ENCODE assay signal across 14 cellular contexts in genomic region chr11:15602779-15603178, GRCh38.
DNase-seq lines count a peak whose midpoint lies in the region; ATAC-seq and TF ChIP-seq lines count a peak whose summit lies in the region.
"Had no signal": no experiment of that assay in that cellular context is flagged by ENCODE, and none has a peak within 500 bp of the region (broad histone marks: within the 10 kb centered on the region; RNA-seq: fewer than 3 reads in every experiment).

No MANE protein-coding gene starts in this region.

- TF ChIP-seq CTCF in chondrocyte (IDR thresholded peaks at IDR 0.05): no peak

- intact Hi-C loops in sciatic nerve (cut with DNase I): no loop called here

- H3K27ac Mint-ChIP-seq in chondrocyte (ENCODE audit: unreplicated experiment): peak overlapping the region; percentile 60
- H3K27ac Mint-ChIP-seq: GM23338 had no signal

- peaks cover 2% of the 10 kb centered on the region for H3K36me3 Mint-ChIP-seq in chondrocyte (ENCODE audit: low read depth)

- H3K9me3 Mint-ChIP-seq in chondrocyte (ENCODE audit: low read depth): no peaks in the 10 kb centered on the region
- H3K9me3 Mint-ChIP-seq: GM23338 had no signal

- DNase-seq in NCI-H1092 treated with DMSO at 0.1 percent for 48 hours (lab: John Stamatoyannopoulos, UW) (peak; percentile 89), NCI-H69 (lab: John Stamatoyannopoulos, UW) (peak; percentile 47), chondrocyte (ENCODE audit: low spot score) (no peak), sciatic nerve (ENCODE audit: low spot score) (no peak), NCI-H2196 (lab: John Stamatoyannopoulos, UW; ENCODE audit: unreplicated experiment) (no peak)
- DNase-seq in effector CD4-positive, alpha-beta T cell: no peak
- DNase-seq: KG1, NCI-H1436 treated with DMSO at 0.1 percent for 48 hours, NCI-H446 treated with DMSO at 0.1 percent for 48 hours, NCI-H82, OCI-M1, RPMI8226 had no signal

- H3K27me3 Mint-ChIP-seq in chondrocyte (ENCODE audit: low read depth): peaks cover 6% of the 10 kb centered on the region

- peak overlapping the region; percentile 39 for H3K4me3 Mint-ChIP-seq in chondrocyte (ENCODE audit: unreplicated experiment)
- H3K4me3 Mint-ChIP-seq: GM23338 had no signal

- ATAC-seq in sciatic nerve: peak; percentile 76
- no peak for ATAC-seq in HG02973 (IDR thresholded peaks at IDR 0.05; ENCODE audit: unreplicated experiment)
- ATAC-seq: GM23338 had no signal

- peaks cover 17% of the 10 kb centered on the region for H3K4me1 Mint-ChIP-seq in chondrocyte (ENCODE audit: low read depth)

Comparison
In these comparisons a context has a peak if more than half of its experiments do, and no peak if none do; other contexts are left out.
1. DNase-seq: peak in NCI-H1092 treated with DMSO at 0.1 percent for 48 hours (single experiment) and NCI-H69 (single experiment); none in chondrocyte (single experiment), sciatic nerve (single experiment), effector CD4-positive, alpha-beta T cell (single experiment) and NCI-H2196 (single experiment).